Comparison of ENCODE assay signal across 8 cellular contexts in genomic region chr1:32180186-32181060, GRCh38. TPM values are rescaled to one million over a fixed set of nuclear protein-coding genes. Genes with fewer than 3 reads are reported as not detected.
A peak's percentile ranks its signal among the peaks of the same experiment; 100 is the strongest.
DNase-seq lines count a peak whose midpoint lies in the region; ATAC-seq and TF ChIP-seq lines count a peak whose summit lies in the region.

No MANE protein-coding gene starts in this region.

- H3K36me3 ChIP-seq in NT2/D1 (ENCODE audit: insufficient read depth, insufficient read length, low read length): peaks cover 59% of the 10 kb centered on the region
- H3K36me3 ChIP-seq in parathyroid adenoma (ENCODE audit: control insufficient read depth, insufficient read depth, low read length): no peaks in the 10 kb centered on the region

- H3K27ac ChIP-seq in parathyroid adenoma: peak overlapping the region; percentile 87

- no peaks in the 10 kb centered on the region for H3K9me3 ChIP-seq in NT2/D1 (ENCODE audit: insufficient read depth, low read length)
- H3K9me3 ChIP-seq in parathyroid adenoma (ENCODE audit: control insufficient read depth, low read length): no peaks in the 10 kb centered on the region

- H3K4me3 Mint-ChIP-seq in activated naive CD8-positive, alpha-beta T cell treated with anti-CD3 and anti-CD28 coated beads for 36 hours: peak overlapping the region; percentile 95

- H3K9ac ChIP-seq in NT2/D1 (ENCODE audit: insufficient read length, low read depth) (peak overlapping the region; percentile 90), parathyroid adenoma (no peak overlapping the region)

- CTCF ChIA-PET in AG04449 (lab: Yijun Ruan, JAX): interaction anchor here (0.7 to 1.6 kb wide), 5 partner anchors 17 to 91 kb away, joined by 3 to 4 read pairs (median 3); no protein-coding TSS in a partner anchor

- no peaks in the 10 kb centered on the region for H3K9me3 Mint-ChIP-seq in activated naive CD8-positive, alpha-beta T cell treated with anti-CD3 and anti-CD28 coated beads for 36 hours

- TF ChIP-seq CTCF in AG04449 (IDR thresholded peaks at IDR 0.05; ENCODE audit: insufficient read depth, low read length, missing control alignments) (no peak), parathyroid adenoma (IDR thresholded peaks at IDR 0.05) (no peak)

- H3K4me3 ChIP-seq in AG04449 (ENCODE audit: low read depth, low read length) (peak overlapping the region; percentile 71), NT2/D1 (ENCODE audit: insufficient read length, low read depth) (peak overlapping the region; percentile 75), parathyroid adenoma (ENCODE audit: low read depth, low read length) (peak overlapping the region; percentile 71)

- ATAC-seq in GM18907 (IDR thresholded peaks at IDR 0.05; ENCODE audit: unreplicated experiment) (peak; percentile 35), HG02840 (IDR thresholded peaks at IDR 0.05; ENCODE audit: low FRiP score, unreplicated experiment) (no peak)

- H3K27me3 Mint-ChIP-seq in activated naive CD8-positive, alpha-beta T cell treated with anti-CD3 and anti-CD28 coated beads for 36 hours: no peaks in the 10 kb centered on the region

- H3K4me1 Mint-ChIP-seq in activated naive CD8-positive, alpha-beta T cell treated with anti-CD3 and anti-CD28 coated beads for 36 hours: peaks cover 50% of the 10 kb centered on the region

- peaks cover 50% of the 10 kb centered on the region for H3K36me3 Mint-ChIP-seq in activated naive CD8-positive, alpha-beta T cell treated with anti-CD3 and anti-CD28 coated beads for 36 hours

- H3K4me1 ChIP-seq in NT2/D1 (ENCODE audit: insufficient read depth, insufficient read length) (peaks cover 15% of the 10 kb centered on the region), parathyroid adenoma (peaks cover 5% of the 10 kb centered on the region)

- H3K27me3 ChIP-seq in NT2/D1 (ENCODE audit: insufficient read depth, insufficient read length) (no peaks in the 10 kb centered on the region), parathyroid adenoma (ENCODE audit: control insufficient read depth, insufficient read depth, low read length) (no peaks in the 10 kb centered on the region)

- peaks cover 16% of the 10 kb centered on the region for H3K79me2 ChIP-seq in parathyroid adenoma

- peak overlapping the region; percentile 82 for H2AFZ ChIP-seq in parathyroid adenoma

- POLR2A ChIA-PET in AG04449 (lab: Yijun Ruan, JAX): interaction anchor here (1.2 to 2.4 kb wide), 4 partner anchors 16 to 151 kb away, joined by 5 to 18 read pairs (median 11); partner anchors contain the start of genes CCDC28B and TMEM39B

- peak overlapping the region; percentile 95 for H3K4me2 ChIP-seq in parathyroid adenoma (ENCODE audit: low read length)

- no peak for DNase-seq in AG04449 (ENCODE audit: low read depth, low spot score)
- no peak for DNase-seq in NT2/D1 (ENCODE audit: low read depth, low spot score)
- peak; percentile 43 for DNase-seq in activated naive CD8-positive, alpha-beta T cell treated with anti-CD3 and anti-CD28 coated beads for 36 hours
- DNase-seq in cardiac septum (ENCODE audit: low spot score): peak; percentile 78
- no peak for DNase-seq in NCI-H187 treated with DMSO at 0.1 percent for 48 hours (lab: John Stamatoyannopoulos, UW)

- H3K27ac Mint-ChIP-seq in activated naive CD8-positive, alpha-beta T cell treated with anti-CD3 and anti-CD28 coated beads for 36 hours: peak overlapping the region; percentile 96

- intact Hi-C loops in cardiac septum (cut with DNase I): no loop called here

RNA-seq across cellular contexts. Expression of gene TXLNA, which starts 0.9 kb away (rescaled TPM):
- total RNA-seq in activated naive CD8-positive, alpha-beta T cell treated with anti-CD3 and anti-CD28 coated beads for 36 hours: 10 to 100 TPM; 84.0 to 84.4 TPM
- 24.5 TPM for total RNA-seq in cardiac septum

RNA-seq across cellular contexts. Expression of gene CCDC28B, which starts 20.0 kb away (rescaled TPM):
- 10 to 100 TPM; 29.0 to 29.1 TPM for total RNA-seq in activated naive CD8-positive, alpha-beta T cell treated with anti-CD3 and anti-CD28 coated beads for 36 hours
- 10.2 TPM for total RNA-seq in cardiac septum

RNA-seq across cellular contexts. Expression of gene IQCC, which starts 25.0 kb away (rescaled TPM):
- 1 to 10 TPM; 4.8 to 5.0 TPM for total RNA-seq in activated naive CD8-positive, alpha-beta T cell treated with anti-CD3 and anti-CD28 coated beads for 36 hours
- 0.78 TPM for total RNA-seq in cardiac septum

RNA-seq across cellular contexts. Expression of gene DCDC2B, which starts 28.5 kb away (rescaled TPM):
- total RNA-seq in activated naive CD8-positive, alpha-beta T cell treated with anti-CD3 and anti-CD28 coated beads for 36 hours: not detected
- total RNA-seq in cardiac septum: not detected

RNA-seq across cellular contexts. Expression of gene TMEM234, which starts 41.7 kb away (rescaled TPM):
- 1 to 10 TPM; 5.7 to 6.5 TPM for total RNA-seq in activated naive CD8-positive, alpha-beta T cell treated with anti-CD3 and anti-CD28 coated beads for 36 hours
- 12.3 TPM for total RNA-seq in cardiac septum

Comparison
In these comparisons a context has a peak if more than half of its experiments do, and no peak if none do; other contexts are left out.
1. DNase-seq: peak in activated naive CD8-positive, alpha-beta T cell treated with anti-CD3 and anti-CD28 coated beads for 36 hours (single experiment) and cardiac septum (single experiment); none in AG04449 (single experiment), NT2/D1 (single experiment) and NCI-H187 treated with DMSO at 0.1 percent for 48 hours (single experiment).
2. Peak in every context shown above with its lines, with median percentiles within 50 percentile points of each other: H3K4me3 ChIP-seq.